In the genomic region with DNA sequence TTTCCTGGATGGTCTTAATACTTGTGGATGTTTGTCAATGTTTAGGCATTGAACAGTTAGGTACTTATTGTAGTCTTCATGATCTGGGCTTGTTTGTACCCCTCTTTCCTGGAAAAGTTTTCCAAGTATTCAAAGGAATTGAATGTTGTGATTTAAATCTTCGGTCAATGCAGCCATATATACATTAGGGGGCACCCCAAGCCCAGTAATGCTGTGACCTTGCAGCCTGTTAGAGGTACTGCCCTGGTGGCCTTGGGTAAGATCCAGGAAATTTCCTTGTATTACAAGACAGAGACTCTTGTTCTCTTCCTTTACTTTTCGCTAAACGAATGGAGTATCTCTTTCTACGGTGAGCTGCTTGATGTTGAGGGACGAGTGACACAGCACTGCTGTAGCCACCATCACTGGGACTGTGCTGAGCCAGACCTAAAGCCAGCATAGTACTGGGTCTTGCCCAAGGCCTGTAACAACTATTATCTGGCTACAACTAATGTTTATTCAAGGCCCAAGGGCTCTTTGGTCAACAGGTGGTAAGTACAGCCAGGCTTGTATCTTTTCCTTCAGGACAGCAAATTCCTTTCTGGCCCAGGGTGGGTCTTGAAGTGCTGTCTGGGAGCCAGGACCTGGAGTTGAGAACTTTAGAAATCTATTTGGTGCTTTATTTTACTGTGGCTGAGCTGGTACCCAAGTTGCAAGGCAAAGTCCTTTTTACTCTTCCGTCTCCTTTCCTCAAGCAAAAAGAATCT, we compare ENCODE assay signal across 8 cellular contexts.
DNase-seq lines count a peak whose midpoint lies in the region; ATAC-seq and TF ChIP-seq lines count a peak whose summit lies in the region.

No MANE protein-coding gene starts in this region.

- TF ChIP-seq CTCF in GM10266 (IDR thresholded peaks at IDR 0.05; ENCODE audit: control insufficient read depth, insufficient read depth, low read depth, missing control alignments) (peak; percentile 60), CD14-positive monocyte (IDR thresholded peaks at IDR 0.05) (no peak)

- H3K4me3 Mint-ChIP-seq in activated CD4-positive, alpha-beta T cell treated with anti-CD3 and anti-CD28 coated beads, Interleukin-2, amount 10 ng/mL, durations not matched to agents 24 days and 14 days: no peak overlapping the region
- no peak overlapping the region for H3K4me3 Mint-ChIP-seq in CD14-positive monocyte
- no peak overlapping the region for H3K4me3 Mint-ChIP-seq in activated CD4-positive, alpha-beta memory T cell treated with anti-CD3 and anti-CD28 coated beads, Interleukin-2, amount 10 ng/mL, durations not matched to agents 7 days and 5 days

- H3K27ac Mint-ChIP-seq in activated CD4-positive, alpha-beta T cell treated with anti-CD3 and anti-CD28 coated beads, Interleukin-2, amount 10 ng/mL, durations not matched to agents 24 days and 14 days: no peak overlapping the region
- no peak overlapping the region for H3K27ac Mint-ChIP-seq in CD14-positive monocyte
- H3K27ac Mint-ChIP-seq in activated CD4-positive, alpha-beta memory T cell treated with anti-CD3 and anti-CD28 coated beads, Interleukin-2, amount 10 ng/mL, durations not matched to agents 7 days and 5 days: no peak overlapping the region

- H3K4me1 Mint-ChIP-seq in activated CD4-positive, alpha-beta T cell treated with anti-CD3 and anti-CD28 coated beads, Interleukin-2, amount 10 ng/mL, durations not matched to agents 24 days and 14 days: no peaks in the 10 kb centered on the region
- H3K4me1 Mint-ChIP-seq in CD14-positive monocyte: no peaks in the 10 kb centered on the region
- H3K4me1 Mint-ChIP-seq in activated CD4-positive, alpha-beta memory T cell treated with anti-CD3 and anti-CD28 coated beads, Interleukin-2, amount 10 ng/mL, durations not matched to agents 7 days and 5 days: no peaks in the 10 kb centered on the region

- DNase-seq in GM10266 (ENCODE audit: extremely low spot score) (peak; percentile 5), M059J (ENCODE audit: low read depth) (peak; percentile 26), iPS-NIHi7 (ENCODE audit: extremely low spot score) (peak; percentile 42), DMS79 treated with DMSO at 0.1 percent for 48 hours (lab: John Stamatoyannopoulos, UW) (no peak), CD14-positive monocyte (ENCODE audit: low spot score) (no peak)
- no peak for DNase-seq in activated CD4-positive, alpha-beta T cell treated with anti-CD3 and anti-CD28 coated beads, Interleukin-2, amount 10 ng/mL, durations not matched to agents 24 days and 14 days
- DNase-seq in activated CD4-positive, alpha-beta memory T cell treated with anti-CD3 and anti-CD28 coated beads, Interleukin-2, amount 10 ng/mL, durations not matched to agents 7 days and 5 days: no peak

- H3K27me3 Mint-ChIP-seq in activated CD4-positive, alpha-beta T cell treated with anti-CD3 and anti-CD28 coated beads, Interleukin-2, amount 10 ng/mL, durations not matched to agents 24 days and 14 days: no peaks in the 10 kb centered on the region
- H3K27me3 Mint-ChIP-seq in CD14-positive monocyte (ENCODE audit: low read depth in 3 of 3): peaks cover 0 to 3% (median 1%) of the 10 kb centered on the region in 3 donors
- H3K27me3 Mint-ChIP-seq in activated CD4-positive, alpha-beta memory T cell treated with anti-CD3 and anti-CD28 coated beads, Interleukin-2, amount 10 ng/mL, durations not matched to agents 7 days and 5 days: no peaks in the 10 kb centered on the region

- ATAC-seq in GM21737 (IDR thresholded peaks at IDR 0.05; ENCODE audit: unreplicated experiment): peak; percentile 74

- H3K9me3 Mint-ChIP-seq in activated CD4-positive, alpha-beta T cell treated with anti-CD3 and anti-CD28 coated beads, Interleukin-2, amount 10 ng/mL, durations not matched to agents 24 days and 14 days: no peaks in the 10 kb centered on the region
- H3K9me3 Mint-ChIP-seq in CD14-positive monocyte: peaks cover 0 to 5% (median under 1%) of the 10 kb centered on the region in 7 donors
- peaks cover 2% of the 10 kb centered on the region for H3K9me3 Mint-ChIP-seq in activated CD4-positive, alpha-beta memory T cell treated with anti-CD3 and anti-CD28 coated beads, Interleukin-2, amount 10 ng/mL, durations not matched to agents 7 days and 5 days

- intact Hi-C loops in activated CD4-positive, alpha-beta T cell treated with anti-CD3 and anti-CD28 coated beads, Interleukin-2, amount 10 ng/mL, durations not matched to agents 24 days and 14 days (cut with micrococcal nuclease): no loop called here
- intact Hi-C loops in CD14-positive monocyte (cut with micrococcal nuclease): no loop called here

- CTCF ChIA-PET in activated CD4-positive, alpha-beta memory T cell treated with anti-CD3 and anti-CD28 coated beads, Interleukin-2, amount 10 ng/mL, durations not matched to agents 7 days and 5 days (lab: Charles Lee): no interaction called here

- POLR2A ChIA-PET in activated CD4-positive, alpha-beta memory T cell treated with anti-CD3 and anti-CD28 coated beads, Interleukin-2, amount 10 ng/mL, durations not matched to agents 7 days and 5 days (lab: Charles Lee): no interaction called here

- H3K36me3 Mint-ChIP-seq in activated CD4-positive, alpha-beta T cell treated with anti-CD3 and anti-CD28 coated beads, Interleukin-2, amount 10 ng/mL, durations not matched to agents 24 days and 14 days (ENCODE audit: low read depth): no peaks in the 10 kb centered on the region
- H3K36me3 Mint-ChIP-seq in CD14-positive monocyte: no peaks in the 10 kb centered on the region
- no peaks in the 10 kb centered on the region for H3K36me3 Mint-ChIP-seq in activated CD4-positive, alpha-beta memory T cell treated with anti-CD3 and anti-CD28 coated beads, Interleukin-2, amount 10 ng/mL, durations not matched to agents 7 days and 5 days (ENCODE audit: low read depth)

Comparison
In these comparisons a context has a peak if more than half of its experiments do, and no peak if none do; other contexts are left out.
1. DNase-seq: peak in GM10266 (single experiment), M059J (single experiment) and iPS-NIHi7 (single experiment); none in activated CD4-positive, alpha-beta T cell treated with anti-CD3 and anti-CD28 coated beads, Interleukin-2, amount 10 ng/mL, durations not matched to agents 24 days and 14 days (single experiment), DMS79 treated with DMSO at 0.1 percent for 48 hours (single experiment), CD14-positive monocyte (single experiment) and activated CD4-positive, alpha-beta memory T cell treated with anti-CD3 and anti-CD28 coated beads, Interleukin-2, amount 10 ng/mL, durations not matched to agents 7 days and 5 days (single experiment).